ENCODE assay signal across 8 cellular contexts in genomic region chr19:18464646-18465045, GRCh38. TPM values are rescaled to one million over a fixed set of nuclear protein-coding genes. Genes with fewer than 3 reads are reported as not detected.
DNase-seq lines count a peak whose midpoint lies in the region; ATAC-seq and TF ChIP-seq lines count a peak whose summit lies in the region.

No MANE protein-coding gene starts in this region.

- WGBS in psoas muscle, 3 donors, result 3 to 4% (median 3%) methylated on average over 8 of the region's 8 CpGs

- ATAC-seq in PC-3 (peak; percentile 49), psoas muscle (peak in 3 of 4 donors; percentile 2 to 10 (median 8)), HG02571 (IDR thresholded peaks at IDR 0.05; ENCODE audit: unreplicated experiment) (no peak), GM21737 (IDR thresholded peaks at IDR 0.05; ENCODE audit: unreplicated experiment) (no peak)

- peaks cover 3% of the 10 kb centered on the region for H3F3A ChIP-seq in PC-3 (ENCODE audit: low read length, unreplicated experiment)

- no peak overlapping the region for H3K4me2 ChIP-seq in PC-3 (ENCODE audit: low read length)

- H3K27ac ChIP-seq in PC-3 (ENCODE audit: low read length) (peak overlapping the region; percentile 14; the same call in 1 of the 2 replicates), psoas muscle (peak overlapping the region; percentile 88)

- no peaks in the 10 kb centered on the region for H3K9me2 ChIP-seq in PC-3 (replicated peaks; ENCODE audit: low read length)

- CTCF ChIA-PET in PC-3 (lab: Charles Lee), result no interaction called here

- BruUV-seq in PC-3 (replicated peaks; lab: Mats Ljungman, UMichigan), result no TSS peak

- POLR2A ChIA-PET in PC-3 (lab: Charles Lee; ENCODE audit: unreplicated experiment), result no interaction called here

- H3K4me1 ChIP-seq in PC-3 (ENCODE audit: insufficient read depth, low read length) (peaks cover 41% of the 10 kb centered on the region), psoas muscle (peaks cover 74% of the 10 kb centered on the region)

- H3K4me3 ChIP-seq in PC-3 (ENCODE audit: low read length), result no peak overlapping the region
- H3K4me3 ChIP-seq in psoas muscle, result no peak overlapping the region

- TF ChIP-seq CTCF in PC-3 (conservative IDR thresholded peaks at IDR 0.05; ENCODE audit: low read depth, low read length), result no peak
- TF ChIP-seq CTCF in psoas muscle (IDR thresholded peaks at IDR 0.05), result no peak

- H3K79me2 ChIP-seq in PC-3 (ENCODE audit: low read length), result 0 out of 2 replicates have a peak, but pooled peaks cover 12% of the 10 kb centered on the region

- H3K27me3 ChIP-seq in PC-3 (ENCODE audit: low read length) (no peaks in the 10 kb centered on the region), psoas muscle (ENCODE audit: insufficient read depth in 3 of 3, low read length in 2 of 3) (no peaks in the 10 kb centered on the region)

- no peaks in the 10 kb centered on the region for H4K20me1 ChIP-seq in PC-3 (ENCODE audit: low read length)

- no peak overlapping the region for H3K9ac ChIP-seq in PC-3 (ENCODE audit: low read length)

- H3K9me3 ChIP-seq in PC-3 (ENCODE audit: low read length) (no peaks in the 10 kb centered on the region), psoas muscle (no peaks in the 10 kb centered on the region)

- DNase-seq in ELR (ENCODE audit: low read depth) (peak; percentile 47), PC-3 (peak; percentile 49), fibroblast of the conjunctiva (ENCODE audit: low read depth) (peak; percentile 90), psoas muscle (peak; percentile 77 to 87), HPDE6-E6E7 (ENCODE audit: extremely low spot score) (no peak), SKM-1 treated with dmso at 0.1 percent for 144 hours (lab: John Stamatoyannopoulos, UW; ENCODE audit: unreplicated experiment) (no peak)

- H3K36me3 ChIP-seq in PC-3 (ENCODE audit: low read depth, low read length) (peaks cover 11% of the 10 kb centered on the region), psoas muscle (ENCODE audit: insufficient read depth in 1 of 2, low read depth in 1 of 2) (peaks cover 0 to 24% of the 10 kb centered on the region in 2 donors)

- H2AFZ ChIP-seq in PC-3 (ENCODE audit: low read length), result no peak overlapping the region

- intact Hi-C loops in PC-3 (cut with micrococcal nuclease), result loop anchor here (5.0 kb wide), 2 partner anchors 58 to 108 kb away; partner anchors contain the start of genes ELL and UBA52
- intact Hi-C loops in psoas muscle (cut with DNase I), result loop anchor here in 1 of 2 donors (5.0 to 10.0 kb wide), 2 partner anchors 108 to 190 kb away; partner anchors contain the start of gene UBA52

RNA-seq across cellular contexts. Expression of gene ISYNA1, which starts 26.7 kb away (rescaled TPM):
- 19.4 TPM in 2 replicates for total RNA-seq in PC-3 (2014; rRNA removed)
- 10 to 100 TPM in 3 of 4 donors, 1 to 10 TPM in 1; 9.8 to 17.0 (median 10.9) TPM for total RNA-seq in psoas muscle
- 1 to 10 TPM; 6.3 to 8.6 (median 8.0) TPM for polyA plus RNA-seq in psoas muscle

RNA-seq across cellular contexts. Expression of gene SSBP4, which starts 45.4 kb away (rescaled TPM):
- total RNA-seq in PC-3 (2014; rRNA removed) (97.5 and 99.9 TPM in 2 replicates), psoas muscle (10 to 100 TPM; 29.1 to 46.1 (median 29.6) TPM)
- 10 to 100 TPM; 25.8 to 37.8 (median 28.6) TPM for polyA plus RNA-seq in psoas muscle

RNA-seq across cellular contexts. Expression of gene ELL, which starts 57.2 kb away (rescaled TPM):
- 21.0 and 30.6 TPM in 2 replicates for total RNA-seq in PC-3 (2014; rRNA removed)
- 10 to 100 TPM; 17.5 to 40.2 (median 24.9) TPM for total RNA-seq in psoas muscle
- 10 to 100 TPM in 1 of 3 donors, 1 to 10 TPM in 2; 7.5 to 12.3 (median 9.2) TPM for polyA plus RNA-seq in psoas muscle

Comparison
In these comparisons a context has a peak if more than half of its experiments do, and no peak if none do; other contexts are left out.
1. DNase-seq: peak in ELR (single experiment), PC-3 (single experiment), fibroblast of the conjunctiva (single experiment) and psoas muscle (2 of 2); none in HPDE6-E6E7 (single experiment) and SKM-1 treated with dmso at 0.1 percent for 144 hours (single experiment).
2. ATAC-seq: peak in PC-3 (single experiment) and psoas muscle (3 of 4); none in HG02571 (single experiment) and GM21737 (single experiment).